12 cellular contexts compared by ENCODE assay signal in the genomic region with DNA sequence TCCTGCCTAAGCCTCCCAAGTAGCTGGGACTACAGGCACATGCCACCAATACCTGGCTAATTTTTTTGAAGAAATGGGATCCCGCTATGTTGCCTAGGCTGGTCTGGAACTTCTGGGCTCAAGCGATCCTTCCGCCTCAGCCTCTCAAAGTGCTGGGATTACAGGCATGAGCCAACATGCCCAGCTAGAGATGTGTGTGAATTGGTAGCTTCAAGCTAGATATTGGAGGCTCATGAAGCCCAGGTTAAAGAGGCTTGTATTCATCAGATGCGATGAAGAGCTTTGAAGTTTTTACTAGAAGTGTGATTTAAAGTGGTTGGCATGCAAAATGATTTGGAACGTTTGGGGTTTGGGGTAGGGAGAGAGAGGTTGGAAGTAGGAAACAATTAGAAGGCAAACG. TPM values are rescaled to one million over a fixed set of nuclear protein-coding genes. Genes with fewer than 3 reads are reported as not detected.
DNase-seq lines count a peak whose midpoint lies in the region; ATAC-seq and TF ChIP-seq lines count a peak whose summit lies in the region.
"Had no signal": no experiment of that assay in that cellular context is flagged by ENCODE, and none has a peak within 500 bp of the region (broad histone marks: within the 10 kb centered on the region; RNA-seq: fewer than 3 reads in every experiment).

No MANE protein-coding gene starts in this region.

- H3K4me1 ChIP-seq in BLaER1 = peaks cover 41% of the 10 kb centered on the region
- no peaks in the 10 kb centered on the region; the same call in 1 of the 2 replicates for H3K4me1 ChIP-seq in H9 (ENCODE audit: insufficient read depth, low read length)
- peaks cover 0 to 39% of the 10 kb centered on the region in 2 donors for H3K4me1 ChIP-seq in naive thymus-derived CD4-positive, alpha-beta T cell (ENCODE audit: control insufficient read depth in 2 of 2, insufficient read depth in 2 of 2, low read length in 2 of 2)

- no peaks in the 10 kb centered on the region for H3K79me1 ChIP-seq in H9 (ENCODE audit: insufficient read depth, low read depth, low read length, poor library complexity, severe bottlenecking)

- H3K79me2 ChIP-seq in H9 (ENCODE audit: insufficient read depth, low read length) = peaks cover 3% of the 10 kb centered on the region; the same call in 1 of the 2 replicates

- peaks cover 26 to 36% of the 10 kb centered on the region in 2 experiments for H3K4me1 Mint-ChIP-seq in H9
- H3K4me1 Mint-ChIP-seq in activated T-helper 2 cell treated with anti-CD3 and anti-CD28 coated beads, Interferon-gamma antibody, Interleukin-2, Interleukin-4, amounts not matched to agents 10 μg/mL and 5 μg/mL and 100 μg/mL, durations not matched to agents 14 hours and 24 hours and 36 hours (ENCODE audit: low read depth) = peaks cover 51% of the 10 kb centered on the region
- H3K4me1 Mint-ChIP-seq in naive thymus-derived CD4-positive, alpha-beta T cell = peaks cover 46 to 87% (median 76%) of the 10 kb centered on the region in 7 donors

- H2AK5ac ChIP-seq in H9 (ENCODE audit: insufficient read length, low read length) = no peak overlapping the region

- intact Hi-C loops in activated T-helper 2 cell treated with anti-CD3 and anti-CD28 coated beads, Interferon-gamma antibody, Interleukin-2, Interleukin-4, amounts not matched to agents 10 μg/mL and 5 μg/mL and 100 μg/mL, durations not matched to agents 14 hours and 24 hours and 36 hours (cut with micrococcal nuclease) = loop anchor here (10.0 kb wide), 1 partner anchor 382 kb away; no protein-coding TSS in a partner anchor
- intact Hi-C loops in naive thymus-derived CD4-positive, alpha-beta T cell (cut with micrococcal nuclease) = loop anchor here in 1 of 2 donors (1.0 kb wide), 2 partner anchors 20 to 382 kb away; a partner anchor contains a TSS

- H2BK120ac ChIP-seq in H9 (ENCODE audit: low read depth, low read length, poor library complexity, severe bottlenecking) = no peak overlapping the region

- no peaks in the 10 kb centered on the region for H3K9me3 Mint-ChIP-seq in H9
- H3K9me3 Mint-ChIP-seq in activated T-helper 2 cell treated with anti-CD3 and anti-CD28 coated beads, Interferon-gamma antibody, Interleukin-2, Interleukin-4, amounts not matched to agents 10 μg/mL and 5 μg/mL and 100 μg/mL, durations not matched to agents 14 hours and 24 hours and 36 hours = no peaks in the 10 kb centered on the region
- no peaks in the 10 kb centered on the region for H3K9me3 Mint-ChIP-seq in naive thymus-derived CD4-positive, alpha-beta T cell

- no peak overlapping the region for H2BK20ac ChIP-seq in H9 (ENCODE audit: low read depth, low read length, poor library complexity, severe bottlenecking)

- H2BK12ac ChIP-seq in H9 (ENCODE audit: insufficient read length, low read depth, low read length) = no peak overlapping the region

- H3K27me3 ChIP-seq in BLaER1 (no peaks in the 10 kb centered on the region), H9 (ENCODE audit: insufficient read depth, low read length) (no peaks in the 10 kb centered on the region)
- H3K27me3 ChIP-seq in naive thymus-derived CD4-positive, alpha-beta T cell (ENCODE audit: control insufficient read depth in 2 of 2, insufficient read depth in 2 of 2, low read length in 2 of 2) = no peaks in the 10 kb centered on the region

- WGBS in H9 (ENCODE audit: extremely low coverage, insufficient read length, low lambda C conversion rate) = 100% methylated on average over 1 of the region's 6 CpGs

- H3K23me2 ChIP-seq in H9 (ENCODE audit: insufficient read length, low read depth, low read length, poor library complexity, severe bottlenecking) = no peaks in the 10 kb centered on the region

- no peak overlapping the region for H3K4me3 ChIP-seq in BLaER1
- H3K4me3 ChIP-seq in naive thymus-derived CD4-positive, alpha-beta T cell (ENCODE audit: low read length) = no peak overlapping the region
- H3K4me3 ChIP-seq: GM12878 had no signal

- no peak overlapping the region for H3K9ac ChIP-seq in BLaER1
- H3K9ac ChIP-seq in H9 (ENCODE audit: extremely low read depth, insufficient read length, low read length) = no peak overlapping the region

- H2AFZ ChIP-seq in H9 (ENCODE audit: low read length) = no peak overlapping the region

- no peaks in the 10 kb centered on the region for H3K27me3 Mint-ChIP-seq in H9 (ENCODE audit: low read depth)
- H3K27me3 Mint-ChIP-seq in activated T-helper 2 cell treated with anti-CD3 and anti-CD28 coated beads, Interferon-gamma antibody, Interleukin-2, Interleukin-4, amounts not matched to agents 10 μg/mL and 5 μg/mL and 100 μg/mL, durations not matched to agents 14 hours and 24 hours and 36 hours (ENCODE audit: low read depth) = no peaks in the 10 kb centered on the region
- no peaks in the 10 kb centered on the region for H3K27me3 Mint-ChIP-seq in naive thymus-derived CD4-positive, alpha-beta T cell

- DNase-seq in H9 (no peak), cerebellar cortex (ENCODE audit: low spot score) (no peak), NCI-H226 (no peak)
- DNase-seq in activated T-helper 2 cell treated with anti-CD3 and anti-CD28 coated beads, Interferon-gamma antibody, Interleukin-2, Interleukin-4, amounts not matched to agents 10 μg/mL and 5 μg/mL and 100 μg/mL, durations not matched to agents 14 hours and 24 hours and 36 hours (ENCODE audit: low spot score) = no peak
- DNase-seq in naive thymus-derived CD4-positive, alpha-beta T cell = no peak
- DNase-seq: activated CD4-positive, CD25-positive, alpha-beta regulatory T cell treated with anti-CD3 and anti-CD28 coated beads, Interleukin-2, amount 50 U/mL, for 72 hours; amniotic stem cell; hypothalamus had no signal

- H2BK15ac ChIP-seq in H9 (ENCODE audit: low read depth, low read length) = no peak overlapping the region

- no peaks in the 10 kb centered on the region for H3K36me3 ChIP-seq in BLaER1
- no peaks in the 10 kb centered on the region for H3K36me3 ChIP-seq in naive thymus-derived CD4-positive, alpha-beta T cell (ENCODE audit: control insufficient read depth in 2 of 3, insufficient read depth in 3 of 3, low read length in 3 of 3)

- H3K36me3 Mint-ChIP-seq in H9 (ENCODE audit: insufficient read depth in 1 of 3, low read depth in 3 of 3) = no peaks in the 10 kb centered on the region
- H3K36me3 Mint-ChIP-seq in activated T-helper 2 cell treated with anti-CD3 and anti-CD28 coated beads, Interferon-gamma antibody, Interleukin-2, Interleukin-4, amounts not matched to agents 10 μg/mL and 5 μg/mL and 100 μg/mL, durations not matched to agents 14 hours and 24 hours and 36 hours (ENCODE audit: low read depth) = no peaks in the 10 kb centered on the region
- peaks cover 0 to under 1% (median 0%) of the 10 kb centered on the region in 5 donors for H3K36me3 Mint-ChIP-seq in naive thymus-derived CD4-positive, alpha-beta T cell

- H3K14ac ChIP-seq in H9 (ENCODE audit: insufficient read depth, low read length) = no peak overlapping the region

- no peak overlapping the region for H3K23ac ChIP-seq in H9 (ENCODE audit: insufficient read length, low read depth, low read length)

- peak overlapping the region in 2 of 3 experiments; percentile 13 to 54; a peak in 4 of 7 replicates for H3K27ac Mint-ChIP-seq in H9
- peak overlapping the region; percentile 58 for H3K27ac Mint-ChIP-seq in activated T-helper 2 cell treated with anti-CD3 and anti-CD28 coated beads, Interferon-gamma antibody, Interleukin-2, Interleukin-4, amounts not matched to agents 10 μg/mL and 5 μg/mL and 100 μg/mL, durations not matched to agents 14 hours and 24 hours and 36 hours
- H3K27ac Mint-ChIP-seq in naive thymus-derived CD4-positive, alpha-beta T cell = peak overlapping the region; percentile 51 to 94 (median 87)

- no peak for TF ChIP-seq CTCF in H9 (conservative IDR thresholded peaks at IDR 0.05)

- H2BK5ac ChIP-seq in H9 (ENCODE audit: insufficient read length, low read length) = no peak overlapping the region

- peak overlapping the region; percentile 40; the same call in 1 of the 2 replicates for H3K4me2 ChIP-seq in BLaER1
- no peak overlapping the region for H3K4me2 ChIP-seq in H9 (ENCODE audit: insufficient read depth, insufficient read length, low read length)

- CTCF ChIA-PET in naive thymus-derived CD4-positive, alpha-beta T cell (lab: Charles Lee) = interaction anchor here (0.6 to 1.4 kb wide), 4 partner anchors 13 to 382 kb away, joined by 3 to 4 read pairs (median 3); no protein-coding TSS in a partner anchor

- H4K20me1 ChIP-seq in BLaER1 (peaks cover 100% of the 10 kb centered on the region), H9 (ENCODE audit: control insufficient read depth, insufficient read depth, insufficient read length) (no peaks in the 10 kb centered on the region)

- H3K9me3 ChIP-seq in BLaER1 = no peaks in the 10 kb centered on the region
- H3K9me3 ChIP-seq in H9 (ENCODE audit: control insufficient read depth, low read depth, low read length) = no peaks in the 10 kb centered on the region
- H3K9me3 ChIP-seq in naive thymus-derived CD4-positive, alpha-beta T cell (ENCODE audit: control insufficient read depth in 2 of 3, low read length in 3 of 3) = no peaks in the 10 kb centered on the region

- no peak overlapping the region for H4K8ac ChIP-seq in H9 (replicated peaks; ENCODE audit: insufficient read length, low read depth, low read length)

- POLR2A ChIA-PET in naive thymus-derived CD4-positive, alpha-beta T cell (lab: Charles Lee) = interaction anchor here (1.0 to 3.3 kb wide), 5 partner anchors 12 to 69 kb away, joined by 6 to 27 read pairs (median 6); a partner anchor contains a TSS

- no peak overlapping the region for H3K4ac ChIP-seq in H9 (ENCODE audit: low read depth, low read length)

- no peak overlapping the region for H3T11ph ChIP-seq in H9 (ENCODE audit: low read length)

- peak overlapping the region; percentile 44 for H4K91ac ChIP-seq in H9 (ENCODE audit: insufficient read length, low read depth, low read length)

- H3K4me3 Mint-ChIP-seq in H9 = no peak overlapping the region
- peak overlapping the region; percentile 10 for H3K4me3 Mint-ChIP-seq in activated T-helper 2 cell treated with anti-CD3 and anti-CD28 coated beads, Interferon-gamma antibody, Interleukin-2, Interleukin-4, amounts not matched to agents 10 μg/mL and 5 μg/mL and 100 μg/mL, durations not matched to agents 14 hours and 24 hours and 36 hours (ENCODE audit: low read depth)
- H3K4me3 Mint-ChIP-seq in naive thymus-derived CD4-positive, alpha-beta T cell = peak overlapping the region; percentile 47 to 83 (median 70)

- H3K27ac ChIP-seq in BLaER1 (peak overlapping the region; percentile 31; the same call in 1 of the 2 replicates), H9 (ENCODE audit: insufficient read length, low read depth, low read length) (no peak overlapping the region)
- peak overlapping the region; percentile 73 for H3K27ac ChIP-seq in naive thymus-derived CD4-positive, alpha-beta T cell (ENCODE audit: low read depth, low read length)

- no peak for ATAC-seq in naive thymus-derived CD4-positive, alpha-beta T cell
- ATAC-seq in GM21367 (IDR thresholded peaks at IDR 0.05; ENCODE audit: unreplicated experiment) = no peak
- no peak for ATAC-seq in GM18517 (IDR thresholded peaks at IDR 0.05; ENCODE audit: unreplicated experiment)
- ATAC-seq: GM12878 had no signal

- H3K56ac ChIP-seq in H9 (ENCODE audit: insufficient read length, low read depth, low read length) = no peak overlapping the region

- no peak overlapping the region for H3K18ac ChIP-seq in H9 (ENCODE audit: insufficient read length, low read depth, low read length)

- H4K5ac ChIP-seq in H9 (ENCODE audit: insufficient read length, low read depth, low read length) = no peak overlapping the region

RNA-seq across cellular contexts. Expression of a gene that starts 19.6 kb away (rescaled TPM):
- 46.5 and 50.9 TPM in 2 replicates for total RNA-seq in H9 (2021)
- total RNA-seq in activated T-helper 2 cell treated with anti-CD3 and anti-CD28 coated beads, Interferon-gamma antibody, Interleukin-2, Interleukin-4, amounts not matched to agents 10 μg/mL and 5 μg/mL and 100 μg/mL, durations not matched to agents 14 hours and 24 hours and 36 hours = 57.1 and 57.7 TPM in 2 replicates
- total RNA-seq in naive thymus-derived CD4-positive, alpha-beta T cell = 10 to 100 TPM; 27.6 to 56.3 (median 28.3) TPM
- 10 to 100 TPM; 15.6 to 23.1 TPM for polyA plus RNA-seq in naive thymus-derived CD4-positive, alpha-beta T cell

RNA-seq across cellular contexts. Expression of a gene that starts 42.1 kb away (rescaled TPM):
- total RNA-seq in H9 (2021) = 169 and 171 TPM in 2 replicates
- total RNA-seq in activated T-helper 2 cell treated with anti-CD3 and anti-CD28 coated beads, Interferon-gamma antibody, Interleukin-2, Interleukin-4, amounts not matched to agents 10 μg/mL and 5 μg/mL and 100 μg/mL, durations not matched to agents 14 hours and 24 hours and 36 hours = 54.9 and 56.6 TPM in 2 replicates
- total RNA-seq in naive thymus-derived CD4-positive, alpha-beta T cell = 10 to 100 TPM; 30.0 to 37.9 (median 35.4) TPM
- polyA plus RNA-seq in naive thymus-derived CD4-positive, alpha-beta T cell = 10 to 100 TPM; 56.5 to 59.2 TPM

Comparison
In these comparisons a context has a peak if more than half of its experiments do, and no peak if none do; other contexts are left out.
1. H3K27ac Mint-ChIP-seq: peak in every context shown above with its lines; median percentile 87 in naive thymus-derived CD4-positive, alpha-beta T cell; 58 in activated T-helper 2 cell treated with anti-CD3 and anti-CD28 coated beads, Interferon-gamma antibody, Interleukin-2, Interleukin-4, amounts not matched to agents 10 μg/mL and 5 μg/mL and 100 μg/mL, durations not matched to agents 14 hours and 24 hours and 36 hours; 34 in H9.
2. H3K4me3 Mint-ChIP-seq: peak in activated T-helper 2 cell treated with anti-CD3 and anti-CD28 coated beads, Interferon-gamma antibody, Interleukin-2, Interleukin-4, amounts not matched to agents 10 μg/mL and 5 μg/mL and 100 μg/mL, durations not matched to agents 14 hours and 24 hours and 36 hours (single experiment) and naive thymus-derived CD4-positive, alpha-beta T cell (10 of 10); none in H9 (0 of 2).